ENCODE assay signal across 1 cellular context in the genomic region with DNA sequence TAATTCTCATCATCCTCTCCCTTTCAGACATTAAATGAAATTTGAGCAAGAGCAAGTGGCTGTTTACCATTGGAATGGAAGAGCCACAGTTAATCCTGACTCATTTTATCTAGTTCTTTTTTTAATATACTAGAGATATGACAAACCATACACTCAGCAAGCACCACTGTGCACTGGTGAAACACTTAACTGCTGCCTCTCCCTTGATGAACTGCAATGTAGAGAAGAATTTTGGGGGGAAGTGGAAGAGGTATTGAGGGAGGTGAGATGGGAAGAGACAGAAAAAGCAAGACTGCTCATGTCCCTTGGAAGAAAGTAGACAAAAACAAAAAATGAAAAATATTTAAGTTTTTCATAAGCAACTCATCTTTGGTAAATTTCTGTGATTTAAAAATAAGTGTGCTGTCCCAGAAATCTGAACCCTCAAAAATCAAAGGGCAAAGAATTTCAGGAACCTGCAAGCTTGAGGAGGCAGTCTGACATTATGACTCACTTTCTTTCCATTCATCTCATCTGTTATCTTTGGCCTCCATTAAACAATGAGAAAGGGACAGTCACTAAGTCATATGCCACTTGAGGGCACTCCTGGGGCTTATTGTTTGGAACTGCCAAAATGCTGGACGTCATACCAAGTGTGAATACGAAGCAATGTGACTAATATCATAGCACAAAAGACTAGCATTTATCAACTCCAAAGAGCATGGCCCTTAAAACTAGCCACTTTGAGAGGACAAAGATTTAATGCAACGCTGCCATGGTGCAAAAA.
TF ChIP-seq lines count a peak whose summit lies in the region.

No MANE protein-coding gene starts in this region.

TF ChIP-seq in GM12878, 131 proteins besides CTCF, POLR2A, EP300 and RAD21 (continued from another document):
- TF ChIP-seq E2F8 (IDR thresholded peaks at IDR 0.05; ENCODE audit: low read depth, partially characterized antibody) (no peak), ZBTB11 (CRISPR knock-in tag; IDR thresholded peaks at IDR 0.05) (no peak), TCF3 (IDR thresholded peaks at IDR 0.05; ENCODE audit: borderline replicate concordance, insufficient read depth, low read depth, low read length) (no peak), RFX5 (IDR thresholded peaks at IDR 0.05; ENCODE audit: low read depth, low read length) (no peak), EZH2 (IDR thresholded peaks at IDR 0.05; ENCODE audit: borderline replicate concordance, control insufficient read depth, low read depth, low read length) (no peak), PBX3 (IDR thresholded peaks at IDR 0.05; ENCODE audit: insufficient replicate concordance, low read depth, low read length) (no peak), HCFC1 (IDR thresholded peaks at IDR 0.05; ENCODE audit: low read length) (no peak), IKZF1 (conservative IDR thresholded peaks at IDR 0.05) (no peak), DPF2 (IDR thresholded peaks at IDR 0.05) (no peak), BCL3 (IDR thresholded peaks at IDR 0.05; ENCODE audit: borderline replicate concordance, insufficient read depth, low read depth, low read length, poor library complexity, severe bottlenecking) (no peak), ATF3 (IDR thresholded peaks at IDR 0.05; ENCODE audit: borderline replicate concordance, extremely low read depth, low read depth, low read length) (no peak), MYC (IDR thresholded peaks at IDR 0.05; ENCODE audit: insufficient read depth, insufficient read length, insufficient replicate concordance, low read length, severe bottlenecking) (no peak), REST (IDR thresholded peaks at IDR 0.05; ENCODE audit: low read depth, low read length) (no peak), POLR2AphosphoS2 (IDR thresholded peaks at IDR 0.05; ENCODE audit: low read depth, low read length) (no peak)
- TF ChIP-seq, protein P1, sequence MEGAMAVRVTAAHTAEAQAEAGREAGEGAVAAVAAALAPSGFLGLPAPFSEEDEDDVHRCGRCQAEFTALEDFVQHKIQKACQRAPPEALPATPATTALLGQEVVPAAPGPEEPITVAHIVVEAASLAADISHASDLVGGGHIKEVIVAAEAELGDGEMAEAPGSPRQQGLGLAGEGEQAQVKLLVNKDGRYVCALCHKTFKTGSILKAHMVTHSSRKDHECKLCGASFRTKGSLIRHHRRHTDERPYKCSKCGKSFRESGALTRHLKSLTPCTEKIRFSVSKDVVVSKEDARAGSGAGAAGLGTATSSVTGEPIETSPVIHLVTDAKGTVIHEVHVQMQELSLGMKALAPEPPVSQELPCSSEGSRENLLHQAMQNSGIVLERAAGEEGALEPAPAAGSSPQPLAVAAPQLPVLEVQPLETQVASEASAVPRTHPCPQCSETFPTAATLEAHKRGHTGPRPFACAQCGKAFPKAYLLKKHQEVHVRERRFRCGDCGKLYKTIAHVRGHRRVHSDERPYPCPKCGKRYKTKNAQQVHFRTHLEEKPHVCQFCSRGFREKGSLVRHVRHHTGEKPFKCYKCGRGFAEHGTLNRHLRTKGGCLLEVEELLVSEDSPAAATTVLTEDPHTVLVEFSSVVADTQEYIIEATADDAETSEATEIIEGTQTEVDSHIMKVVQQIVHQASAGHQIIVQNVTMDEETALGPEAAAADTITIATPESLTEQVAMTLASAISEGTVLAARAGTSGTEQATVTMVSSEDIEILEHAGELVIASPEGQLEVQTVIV (IDR thresholded peaks at IDR 0.05; ENCODE audit: borderline replicate concordance, partially characterized antibody): no peak
